Comparison of ENCODE assay signal across 23 cellular contexts in the genomic region with DNA sequence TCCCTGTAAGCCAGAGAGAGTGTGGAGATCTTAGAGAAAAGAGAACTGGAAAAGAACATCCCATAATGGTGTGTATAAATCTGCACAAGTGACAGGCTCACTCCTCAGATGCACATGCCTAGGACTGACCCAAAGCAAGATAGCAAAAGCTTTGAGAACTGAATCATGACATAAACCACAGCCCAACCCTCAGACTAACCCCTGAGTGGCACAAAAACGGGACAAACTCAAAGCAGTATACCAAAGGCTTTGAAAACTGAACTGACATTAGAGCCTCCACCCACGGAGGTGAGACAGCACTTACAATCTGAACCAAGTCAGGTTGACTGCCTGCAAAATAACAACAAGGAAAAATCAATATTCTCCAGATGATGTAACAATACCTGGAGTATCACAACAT.
DNase-seq lines count a peak whose midpoint lies in the region; ATAC-seq and TF ChIP-seq lines count a peak whose summit lies in the region.
"Had no signal": no experiment of that assay in that cellular context is flagged by ENCODE, and none has a peak within 500 bp of the region (broad histone marks: within the 10 kb centered on the region; RNA-seq: fewer than 3 reads in every experiment).

No MANE protein-coding gene starts in this region.

- peaks cover 24% of the 10 kb centered on the region for H3K4me1 Mint-ChIP-seq in activated naive CD8-positive, alpha-beta T cell (ENCODE audit: low read depth)
- peaks cover 12% of the 10 kb centered on the region for H3K4me1 Mint-ChIP-seq in activated naive CD8-positive, alpha-beta T cell treated with anti-CD3 and anti-CD28 coated beads for 36 hours
- peaks cover 10% of the 10 kb centered on the region for H3K4me1 Mint-ChIP-seq in activated naive CD8-positive, alpha-beta T cell treated with anti-CD3 and anti-CD28 coated beads, Interleukin-2, amount 10 ng/mL, durations not matched to agents 7 days and 5 days
- H3K4me1 Mint-ChIP-seq in stimulated activated effector memory CD8-positive, alpha-beta T cell treated with anti-CD3 and anti-CD28 coated beads, Interleukin-12 subunit alpha, Interleukin-12 subunit beta, amount 100 ng/mL, for 72 hours = peaks cover 17% of the 10 kb centered on the region
- H3K4me1 Mint-ChIP-seq: activated B cell treated with CpG ODN at 0.5 μM for 24 hours had no signal

- H3K4me1 ChIP-seq in PC-9 (replicated peaks; ENCODE audit: insufficient read depth) = no peaks in the 10 kb centered on the region
- H3K4me1 ChIP-seq: esophagus muscularis mucosa, prostate gland, uterus had no signal

- H3K4me3 ChIP-seq in PC-9 = no peak overlapping the region
- H3K4me3 ChIP-seq: esophagus muscularis mucosa, GM23338, MG63, prostate gland, uterus had no signal

- no peaks in the 10 kb centered on the region for H4K20me1 ChIP-seq in PC-9 (ENCODE audit: insufficient read depth)

- H3K9me3 Mint-ChIP-seq in activated naive CD8-positive, alpha-beta T cell (ENCODE audit: low read depth) = no peaks in the 10 kb centered on the region
- H3K9me3 Mint-ChIP-seq in activated naive CD8-positive, alpha-beta T cell treated with anti-CD3 and anti-CD28 coated beads for 36 hours = peaks cover 3% of the 10 kb centered on the region
- peaks cover 4% of the 10 kb centered on the region for H3K9me3 Mint-ChIP-seq in activated naive CD8-positive, alpha-beta T cell treated with anti-CD3 and anti-CD28 coated beads, Interleukin-2, amount 10 ng/mL, durations not matched to agents 7 days and 5 days
- no peaks in the 10 kb centered on the region for H3K9me3 Mint-ChIP-seq in stimulated activated effector memory CD8-positive, alpha-beta T cell treated with anti-CD3 and anti-CD28 coated beads, Interleukin-12 subunit alpha, Interleukin-12 subunit beta, amount 100 ng/mL, for 72 hours

- no peaks in the 10 kb centered on the region for H3K79me2 ChIP-seq in PC-9 (ENCODE audit: low read depth)

- no peaks in the 10 kb centered on the region for H3K9me2 ChIP-seq in PC-9 (ENCODE audit: insufficient read depth)

- H3K36me3 Mint-ChIP-seq in activated naive CD8-positive, alpha-beta T cell = peaks cover 13% of the 10 kb centered on the region
- H3K36me3 Mint-ChIP-seq in activated naive CD8-positive, alpha-beta T cell treated with anti-CD3 and anti-CD28 coated beads for 36 hours = peaks cover 4% of the 10 kb centered on the region
- peaks cover 11% of the 10 kb centered on the region for H3K36me3 Mint-ChIP-seq in activated naive CD8-positive, alpha-beta T cell treated with anti-CD3 and anti-CD28 coated beads, Interleukin-2, amount 10 ng/mL, durations not matched to agents 7 days and 5 days
- peaks cover 5% of the 10 kb centered on the region for H3K36me3 Mint-ChIP-seq in stimulated activated effector memory CD8-positive, alpha-beta T cell treated with anti-CD3 and anti-CD28 coated beads, Interleukin-12 subunit alpha, Interleukin-12 subunit beta, amount 100 ng/mL, for 72 hours

- no peaks in the 10 kb centered on the region for H3F3A ChIP-seq in PC-9 (ENCODE audit: insufficient read depth, low read depth)

- no peak overlapping the region for H2AFZ ChIP-seq in PC-9
- H2AFZ ChIP-seq: GM23338 had no signal

- no peak for DNase-seq in activated naive CD8-positive, alpha-beta T cell treated with anti-CD3 and anti-CD28 coated beads for 36 hours
- DNase-seq in PC-9 (no peak), NCI-H1092 treated with DMSO at 0.1 percent for 48 hours (lab: John Stamatoyannopoulos, UW) (no peak), HK-2 (ENCODE audit: unreplicated experiment) (no peak)
- no peak for DNase-seq in activated naive CD8-positive, alpha-beta T cell treated with anti-CD3 and anti-CD28 coated beads, Interleukin-2, amount 10 ng/mL, durations not matched to agents 7 days and 5 days
- no peak for DNase-seq in stimulated activated effector memory CD8-positive, alpha-beta T cell treated with anti-CD3 and anti-CD28 coated beads, Interleukin-12 subunit alpha, Interleukin-12 subunit beta, amount 100 ng/mL, for 72 hours (ENCODE audit: low spot score in 2 of 2)
- DNase-seq: activated B cell treated with CpG ODN at 0.5 μM for 24 hours; activated CD8-positive, alpha-beta memory T cell treated with anti-CD3 and anti-CD28 coated beads, Interleukin-2, amount 50 U/mL, for 48 hours; amygdala; CD8-positive, alpha-beta memory T cell; central memory CD4-positive, alpha-beta T cell; left colon; MG63; NCI-H187 treated with DMSO at 0.1 percent for 48 hours; NCI-H510A; small intestine; uterus had no signal

- CTCF ChIA-PET in PC-9 (lab: Charles Lee) = no interaction called here

- POLR2A ChIA-PET in PC-9 (lab: Charles Lee; ENCODE audit: unreplicated experiment) = no interaction called here
- POLR2A ChIA-PET in activated naive CD8-positive, alpha-beta T cell treated with anti-CD3 and anti-CD28 coated beads, Interleukin-2, amount 10 ng/mL, durations not matched to agents 7 days and 5 days (lab: Charles Lee) = no interaction called here

- H3K4me3 Mint-ChIP-seq in activated naive CD8-positive, alpha-beta T cell = no peak overlapping the region
- no peak overlapping the region for H3K4me3 Mint-ChIP-seq in activated naive CD8-positive, alpha-beta T cell treated with anti-CD3 and anti-CD28 coated beads for 36 hours
- H3K4me3 Mint-ChIP-seq in activated naive CD8-positive, alpha-beta T cell treated with anti-CD3 and anti-CD28 coated beads, Interleukin-2, amount 10 ng/mL, durations not matched to agents 7 days and 5 days = no peak overlapping the region
- no peak overlapping the region for H3K4me3 Mint-ChIP-seq in stimulated activated effector memory CD8-positive, alpha-beta T cell treated with anti-CD3 and anti-CD28 coated beads, Interleukin-12 subunit alpha, Interleukin-12 subunit beta, amount 100 ng/mL, for 72 hours
- H3K4me3 Mint-ChIP-seq: activated B cell treated with CpG ODN at 0.5 μM for 24 hours, GM23338 had no signal

- TF ChIP-seq CTCF in PC-9 (conservative IDR thresholded peaks at IDR 0.05) = no peak

- intact Hi-C loops in PC-9 (cut with micrococcal nuclease; ENCODE audit: unreplicated experiment) = no loop called here

- ATAC-seq in activated naive CD8-positive, alpha-beta T cell treated with anti-CD3 and anti-CD28 coated beads, Interleukin-2, amount 10 ng/mL, durations not matched to agents 7 days and 5 days (ENCODE audit: low read depth) = peak; percentile 10
- peak; percentile 98 for ATAC-seq in stimulated activated effector memory CD8-positive, alpha-beta T cell treated with anti-CD3 and anti-CD28 coated beads, Interleukin-12 subunit alpha, Interleukin-12 subunit beta, amount 100 ng/mL, for 72 hours
- no peak for ATAC-seq in GM19035 (IDR thresholded peaks at IDR 0.05; ENCODE audit: unreplicated experiment)
- ATAC-seq: GM23338, HepG2, left colon had no signal

- H3K36me3 ChIP-seq in PC-9 (ENCODE audit: low read depth) = no peaks in the 10 kb centered on the region
- H3K36me3 ChIP-seq: esophagus muscularis mucosa, MG63, prostate gland, uterus had no signal

- H3K27ac ChIP-seq in PC-9 = 0 out of 2 replicates have a peak overlapping the region, but pooled peaks have one; percentile 1
- H3K27ac ChIP-seq: esophagus muscularis mucosa, prostate gland, uterus had no signal

- H3K27me3 Mint-ChIP-seq in activated naive CD8-positive, alpha-beta T cell = no peaks in the 10 kb centered on the region
- no peaks in the 10 kb centered on the region for H3K27me3 Mint-ChIP-seq in activated naive CD8-positive, alpha-beta T cell treated with anti-CD3 and anti-CD28 coated beads for 36 hours
- no peaks in the 10 kb centered on the region for H3K27me3 Mint-ChIP-seq in activated naive CD8-positive, alpha-beta T cell treated with anti-CD3 and anti-CD28 coated beads, Interleukin-2, amount 10 ng/mL, durations not matched to agents 7 days and 5 days
- H3K27me3 Mint-ChIP-seq: activated B cell treated with CpG ODN at 0.5 μM for 24 hours had no signal

- no peaks in the 10 kb centered on the region for H3K9me3 ChIP-seq in PC-9 (ENCODE audit: insufficient read depth, low read depth)
- H3K9me3 ChIP-seq: esophagus muscularis mucosa, MG63, prostate gland, uterus had no signal

- H3K27ac Mint-ChIP-seq in activated naive CD8-positive, alpha-beta T cell = peak overlapping the region; percentile 16
- H3K27ac Mint-ChIP-seq in activated naive CD8-positive, alpha-beta T cell treated with anti-CD3 and anti-CD28 coated beads for 36 hours = no peak overlapping the region
- peak overlapping the region; percentile 15 for H3K27ac Mint-ChIP-seq in activated naive CD8-positive, alpha-beta T cell treated with anti-CD3 and anti-CD28 coated beads, Interleukin-2, amount 10 ng/mL, durations not matched to agents 7 days and 5 days
- peak overlapping the region; percentile 13 for H3K27ac Mint-ChIP-seq in stimulated activated effector memory CD8-positive, alpha-beta T cell treated with anti-CD3 and anti-CD28 coated beads, Interleukin-12 subunit alpha, Interleukin-12 subunit beta, amount 100 ng/mL, for 72 hours
- H3K27ac Mint-ChIP-seq: activated B cell treated with CpG ODN at 0.5 μM for 24 hours, GM23338 had no signal

- no peaks in the 10 kb centered on the region for H3K27me3 ChIP-seq in PC-9 (ENCODE audit: insufficient read depth, low read depth)
- H3K27me3 ChIP-seq: esophagus muscularis mucosa, MG63, uterus had no signal

- BruUV-seq in PC-9 (replicated peaks; lab: Mats Ljungman, UMichigan) = no TSS peak

- H3K4me2 ChIP-seq in PC-9 = no peak overlapping the region
- H3K4me2 ChIP-seq: GM23338 had no signal
